Comparison of ENCODE assay signal across 8 cellular contexts in the genomic region with DNA sequence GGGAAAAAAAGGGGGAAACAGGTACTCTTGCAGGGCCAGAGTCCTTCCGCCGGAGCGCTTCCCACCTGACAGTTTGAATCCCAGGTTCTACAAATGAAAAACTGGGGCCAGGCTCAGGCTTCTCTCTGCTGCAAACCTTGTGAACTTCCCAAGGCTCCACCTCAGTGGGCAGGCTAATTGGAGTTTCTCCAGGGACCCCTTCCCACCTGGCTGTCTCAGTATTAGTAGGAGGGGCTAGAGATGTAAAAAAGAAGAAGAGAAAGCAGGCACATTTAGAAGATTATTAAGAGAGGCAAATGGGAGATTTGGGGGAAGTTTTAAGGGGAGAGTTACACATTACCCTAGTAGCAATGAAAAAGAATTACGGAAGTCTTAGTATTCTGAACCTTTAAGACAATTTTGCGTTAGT. TPM values are rescaled to one million over a fixed set of nuclear protein-coding genes. Genes with fewer than 3 reads are reported as not detected.
DNase-seq lines count a peak whose midpoint lies in the region; ATAC-seq and TF ChIP-seq lines count a peak whose summit lies in the region.

No MANE protein-coding gene starts in this region.

- H3K4me3 ChIP-seq in GM23338 (peak overlapping the region; percentile 81), gastrocnemius medialis (peak overlapping the region; percentile 65 to 77 (median 76))

- no peaks in the 10 kb centered on the region for H3K9me3 ChIP-seq in gastrocnemius medialis

- H3K4me1 ChIP-seq in GM23338 (ENCODE audit: insufficient read depth), result peaks cover 42% of the 10 kb centered on the region
- peaks cover 9% of the 10 kb centered on the region for H3K4me1 ChIP-seq in foreskin keratinocyte
- peaks cover 15 to 25% of the 10 kb centered on the region in 2 donors for H3K4me1 ChIP-seq in gastrocnemius medialis

- H3F3A ChIP-seq in GM23338 (replicated peaks; ENCODE audit: low read depth), result no peaks in the 10 kb centered on the region; the same call in 1 of the 2 replicates

- H3K27me3 Mint-ChIP-seq in GM23338 (ENCODE audit: insufficient read depth, low read depth, poor library complexity), result peaks cover 8% of the 10 kb centered on the region
- H3K27me3 Mint-ChIP-seq in activated CD4-positive, alpha-beta T cell treated with anti-CD3 and anti-CD28 coated beads, Interleukin-2, amount 10 ng/mL, durations not matched to agents 7 days and 5 days, result peaks cover 2% of the 10 kb centered on the region

- TF ChIP-seq CTCF in GM23338 (conservative IDR thresholded peaks at IDR 0.05; ENCODE audit: low read depth in 2 of 2), result no peak
- no peak for TF ChIP-seq CTCF in foreskin keratinocyte (conservative IDR thresholded peaks at IDR 0.05)
- no peak for TF ChIP-seq CTCF in gastrocnemius medialis (IDR thresholded peaks at IDR 0.05 in 4 of 5, conservative IDR thresholded peaks at IDR 0.05 in 1 of 5)

- H3K27ac ChIP-seq in GM23338 (ENCODE audit: low read depth) (no peak overlapping the region), foreskin keratinocyte (peak overlapping the region; percentile 68), gastrocnemius medialis (peak overlapping the region; percentile 71 to 85 (median 82))

- H3K4me2 ChIP-seq in GM23338, result peak overlapping the region; percentile 88

- H2AFZ ChIP-seq in GM23338, result no peak overlapping the region

- H4K20me1 ChIP-seq in GM23338 (replicated peaks; ENCODE audit: insufficient read depth), result no peaks in the 10 kb centered on the region

- no peaks in the 10 kb centered on the region for H3K9me2 ChIP-seq in GM23338 (ENCODE audit: insufficient read depth)

- peak overlapping the region; percentile 91 for H3K4me3 Mint-ChIP-seq in GM23338
- peak overlapping the region; percentile 93 for H3K4me3 Mint-ChIP-seq in activated CD4-positive, alpha-beta T cell treated with anti-CD3 and anti-CD28 coated beads, Interleukin-2, amount 10 ng/mL, durations not matched to agents 7 days and 5 days

- POLR2A ChIA-PET in activated CD4-positive, alpha-beta T cell treated with anti-CD3 and anti-CD28 coated beads, Interleukin-2, amount 10 ng/mL, durations not matched to agents 7 days and 5 days (lab: Charles Lee), result interaction anchor here (1.1 to 3.5 kb wide), 3 partner anchors 19 to 111 kb away, joined by 3 to 59 read pairs (median 5); a partner anchor contains a TSS

- ATAC-seq in GM23338 (peak; percentile 10), foreskin keratinocyte (no peak), gastrocnemius medialis (no peak), GM18861 (IDR thresholded peaks at IDR 0.05; ENCODE audit: unreplicated experiment) (no peak), HG03442 (IDR thresholded peaks at IDR 0.05; ENCODE audit: unreplicated experiment) (no peak)

- DNase-seq in ACHN (peak; percentile 6), GM23338 (ENCODE audit: low spot score) (peak; percentile 45), foreskin keratinocyte (peak in 1 of 2 donors; percentile 23), gastrocnemius medialis (no peak), dermis blood vessel endothelial cell (no peak)
- DNase-seq in activated CD4-positive, alpha-beta T cell treated with anti-CD3 and anti-CD28 coated beads, Interleukin-2, amount 10 ng/mL, durations not matched to agents 7 days and 5 days, result peak; percentile 46

- peaks cover 13% of the 10 kb centered on the region for H3K36me3 Mint-ChIP-seq in GM23338 (ENCODE audit: low read depth)
- peaks cover 68% of the 10 kb centered on the region for H3K36me3 Mint-ChIP-seq in activated CD4-positive, alpha-beta T cell treated with anti-CD3 and anti-CD28 coated beads, Interleukin-2, amount 10 ng/mL, durations not matched to agents 7 days and 5 days (ENCODE audit: low read depth)

- intact Hi-C loops in gastrocnemius medialis (cut with DNase I; ENCODE audit: low total_unique reads), result no loop called here

- H3K9me3 Mint-ChIP-seq in GM23338, result peaks cover 3% of the 10 kb centered on the region; the same call in 2 of the 3 replicates
- H3K9me3 Mint-ChIP-seq in activated CD4-positive, alpha-beta T cell treated with anti-CD3 and anti-CD28 coated beads, Interleukin-2, amount 10 ng/mL, durations not matched to agents 7 days and 5 days, result peaks cover 14% of the 10 kb centered on the region

- H3K36me3 ChIP-seq in GM23338 (ENCODE audit: insufficient read depth) (no peaks in the 10 kb centered on the region; the same call in 1 of the 2 replicates), gastrocnemius medialis (peaks cover 0 to 10% of the 10 kb centered on the region in 2 donors)

- H3K27me3 ChIP-seq in GM23338 (ENCODE audit: insufficient read depth), result no peaks in the 10 kb centered on the region
- H3K27me3 ChIP-seq in foreskin keratinocyte, result no peaks in the 10 kb centered on the region
- no peaks in the 10 kb centered on the region for H3K27me3 ChIP-seq in gastrocnemius medialis

- no peak overlapping the region for H3K27ac Mint-ChIP-seq in GM23338
- peak overlapping the region; percentile 96 for H3K27ac Mint-ChIP-seq in activated CD4-positive, alpha-beta T cell treated with anti-CD3 and anti-CD28 coated beads, Interleukin-2, amount 10 ng/mL, durations not matched to agents 7 days and 5 days

- in situ Hi-C loops in ACHN (cut with HindIII; ENCODE audit: low pct_ligation_motif_present, low pct_unique_long_range_greater_than_20kb, low sequenced_read_pairs) (no loop called here), gastrocnemius medialis (cut with MboI; ENCODE audit: low sequenced_read_pairs in 4 of 4) (no loop called here)

- peaks cover 32% of the 10 kb centered on the region for H3K79me2 ChIP-seq in GM23338 (replicated peaks; ENCODE audit: insufficient read depth)

- no peak for TF ChIP-seq POLR2A in gastrocnemius medialis (IDR thresholded peaks at IDR 0.05)

- CTCF ChIA-PET in activated CD4-positive, alpha-beta T cell treated with anti-CD3 and anti-CD28 coated beads, Interleukin-2, amount 10 ng/mL, durations not matched to agents 7 days and 5 days (lab: Charles Lee), result interaction anchor here (0.6 to 4.0 kb wide), 4 partner anchors 12 to 39 kb away, joined by 3 to 16 read pairs (median 8); a partner anchor contains a TSS

- peaks cover 38% of the 10 kb centered on the region for H3K4me1 Mint-ChIP-seq in GM23338
- H3K4me1 Mint-ChIP-seq in activated CD4-positive, alpha-beta T cell treated with anti-CD3 and anti-CD28 coated beads, Interleukin-2, amount 10 ng/mL, durations not matched to agents 7 days and 5 days, result peaks cover 60% of the 10 kb centered on the region

TF ChIP-seq in GM23338, 12 proteins besides CTCF, POLR2A, EP300 and RAD21 (continues in another document):
- TF ChIP-seq EZH2 (IDR thresholded peaks at IDR 0.05; ENCODE audit: low read depth, unreplicated experiment) (no peak), STAT1 (IDR thresholded peaks at IDR 0.05; ENCODE audit: unreplicated experiment) (no peak), NANOG (IDR thresholded peaks at IDR 0.05; ENCODE audit: borderline replicate concordance) (no peak), EZH2phosphoT487 (IDR thresholded peaks at IDR 0.05; ENCODE audit: unreplicated experiment) (no peak), POLR2AphosphoS5 (IDR thresholded peaks at IDR 0.05; ENCODE audit: low read depth) (no peak), ZNF114 (CRISPR knock-in tag; IDR thresholded peaks at IDR 0.05) (no peak), JUNB (IDR thresholded peaks at IDR 0.05; ENCODE audit: unreplicated experiment) (no peak), CREB1 (CRISPR knock-in tag; IDR thresholded peaks at IDR 0.05; ENCODE audit: low read depth) (no peak), ZNF331 (CRISPR knock-in tag; IDR thresholded peaks at IDR 0.05; ENCODE audit: low read depth) (no peak)
- TF ChIP-seq, protein P1, sequence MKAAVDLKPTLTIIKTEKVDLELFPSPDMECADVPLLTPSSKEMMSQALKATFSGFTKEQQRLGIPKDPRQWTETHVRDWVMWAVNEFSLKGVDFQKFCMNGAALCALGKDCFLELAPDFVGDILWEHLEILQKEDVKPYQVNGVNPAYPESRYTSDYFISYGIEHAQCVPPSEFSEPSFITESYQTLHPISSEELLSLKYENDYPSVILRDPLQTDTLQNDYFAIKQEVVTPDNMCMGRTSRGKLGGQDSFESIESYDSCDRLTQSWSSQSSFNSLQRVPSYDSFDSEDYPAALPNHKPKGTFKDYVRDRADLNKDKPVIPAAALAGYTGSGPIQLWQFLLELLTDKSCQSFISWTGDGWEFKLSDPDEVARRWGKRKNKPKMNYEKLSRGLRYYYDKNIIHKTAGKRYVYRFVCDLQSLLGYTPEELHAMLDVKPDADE (IDR thresholded peaks at IDR 0.05), result no peak

RNA-seq across cellular contexts. Expression of a gene that starts 20.0 kb away (rescaled TPM):
- total RNA-seq in GM23338 (2014; rRNA removed; shearing (Covaris generic)), result 3.8 and 7.1 TPM in 2 replicates
- polyA plus RNA-seq in GM23338 (2016; fragmentation: Nextera tagmentation; extraction: Ambion mirVana) (4.6 and 6.9 TPM in 2 replicates), foreskin keratinocyte (0.48 and 0.69 TPM in 2 replicates)
- total RNA-seq in activated CD4-positive, alpha-beta T cell treated with anti-CD3 and anti-CD28 coated beads, Interleukin-2, amount 10 ng/mL, durations not matched to agents 7 days and 5 days, result 100 to 1,000 TPM; 296 to 299 TPM
- total RNA-seq in foreskin keratinocyte (0.60 and 0.78 TPM in 2 replicates), gastrocnemius medialis (1 to 10 TPM in 1 of 4 donors, under 1 TPM in 3; 0.29 to 2.1 (median 0.58) TPM), dermis blood vessel endothelial cell (1.2 and 2.4 TPM in 2 replicates)

RNA-seq across cellular contexts. Expression of a gene that starts 41.8 kb away (rescaled TPM):
- not detected in 2 replicates for total RNA-seq in GM23338 (2014; rRNA removed; shearing (Covaris generic))
- polyA plus RNA-seq in GM23338 (2016; fragmentation: Nextera tagmentation; extraction: Ambion mirVana), result 0.18 TPM in 1 of 2 replicates, not detected in the other
- 1 to 10 TPM; 3.1 to 3.8 TPM for total RNA-seq in activated CD4-positive, alpha-beta T cell treated with anti-CD3 and anti-CD28 coated beads, Interleukin-2, amount 10 ng/mL, durations not matched to agents 7 days and 5 days
- total RNA-seq in foreskin keratinocyte, result not detected in 2 replicates
- polyA plus RNA-seq in foreskin keratinocyte, result not detected in 2 replicates
- total RNA-seq in gastrocnemius medialis, result 1 to 10 TPM in 1 of 4 donors, not detected in 3; 1.0 TPM
- not detected in 2 replicates for total RNA-seq in dermis blood vessel endothelial cell

Comparison
In these comparisons a context has a peak if more than half of its experiments do, and no peak if none do; other contexts are left out.
1. DNase-seq: peak in ACHN (single experiment), GM23338 (single experiment) and activated CD4-positive, alpha-beta T cell treated with anti-CD3 and anti-CD28 coated beads, Interleukin-2, amount 10 ng/mL, durations not matched to agents 7 days and 5 days (single experiment); none in gastrocnemius medialis (0 of 2) and dermis blood vessel endothelial cell (single experiment).
2. RNA of a gene that starts 20.0 kb away (total RNA-seq): 296 to 299 TPM in activated CD4-positive, alpha-beta T cell treated with anti-CD3 and anti-CD28 coated beads, Interleukin-2, amount 10 ng/mL, durations not matched to agents 7 days and 5 days; 3.8 to 7.1 TPM in GM23338, 1.2 to 2.4 TPM in dermis blood vessel endothelial cell, 0.29 to 2.1 TPM in gastrocnemius medialis and 0.60 to 0.78 TPM in foreskin keratinocyte; every median in the first group is over 10 times any median in the second.